ENCODE assay signal across 8 cellular contexts in the genomic region with DNA sequence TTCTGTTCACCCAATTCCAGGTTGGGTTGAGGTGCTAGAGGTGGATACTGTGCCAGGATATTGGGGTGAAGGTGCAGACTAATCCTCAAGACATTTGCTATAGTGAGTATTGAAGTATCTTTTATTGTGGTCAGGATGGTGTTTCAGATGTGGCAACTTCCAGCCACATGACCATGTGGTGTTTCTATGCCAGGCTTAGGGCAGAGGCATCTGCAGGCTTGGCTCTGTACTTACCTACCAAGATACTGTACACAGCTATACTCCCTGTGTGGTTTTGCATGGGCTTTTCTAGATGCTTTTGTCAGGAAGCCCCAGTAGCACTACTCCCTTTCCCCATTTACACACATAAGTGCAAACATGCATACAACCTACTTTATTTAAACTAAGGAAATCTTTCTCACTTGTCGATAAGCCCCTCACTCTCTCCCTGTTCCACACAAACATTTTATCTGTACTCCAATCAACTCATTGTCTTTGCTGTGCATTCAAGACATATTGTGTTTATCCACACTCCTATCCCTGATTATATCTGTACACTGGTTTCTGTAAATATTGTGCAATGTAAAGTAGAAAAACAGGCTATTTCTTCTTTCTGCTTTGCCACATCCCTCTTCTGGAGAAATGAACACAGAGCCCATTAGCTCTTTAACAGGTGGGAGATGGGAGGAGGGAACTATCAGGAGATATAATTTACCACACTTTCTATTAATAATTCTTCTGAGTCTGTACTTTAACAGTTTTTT. TPM values are rescaled to one million over a fixed set of nuclear protein-coding genes. Genes with fewer than 3 reads are reported as not detected.
DNase-seq lines count a peak whose midpoint lies in the region; ATAC-seq and TF ChIP-seq lines count a peak whose summit lies in the region.

No MANE protein-coding gene starts in this region.

- H3K27ac Mint-ChIP-seq in activated T-cell treated with anti-CD3 and anti-CD28 coated beads, Interleukin-2, amount 50 U/mL, for 24 hours = no peak overlapping the region
- peak overlapping the region; percentile 53 for H3K27ac Mint-ChIP-seq in T-helper 1 cell treated with Interleukin-12 subunit alpha and Interleukin-12 subunit beta and Interleukin-4 antibody, amounts not matched to agents 30 μg/mL and 1 μg/mL, for 36 hours
- H3K27ac Mint-ChIP-seq in immature natural killer cell (peak overlapping the region; percentile 30 to 91 (median 72)), glutamatergic neuron (ENCODE audit: unreplicated experiment) (no peak overlapping the region)

- H3K36me3 Mint-ChIP-seq in activated T-cell treated with anti-CD3 and anti-CD28 coated beads, Interleukin-2, amount 50 U/mL, for 24 hours (ENCODE audit: low read depth) = peaks cover 23% of the 10 kb centered on the region
- H3K36me3 Mint-ChIP-seq in T-helper 1 cell treated with Interleukin-12 subunit alpha and Interleukin-12 subunit beta and Interleukin-4 antibody, amounts not matched to agents 30 μg/mL and 1 μg/mL, for 36 hours (ENCODE audit: low read depth) = peaks cover 10% of the 10 kb centered on the region
- H3K36me3 Mint-ChIP-seq in immature natural killer cell (no peaks in the 10 kb centered on the region), glutamatergic neuron (ENCODE audit: unreplicated experiment) (no peaks in the 10 kb centered on the region)

- no peak for TF ChIP-seq CTCF in glutamatergic neuron (IDR thresholded peaks at IDR 0.05; ENCODE audit: partially characterized antibody, unreplicated experiment)

- DNase-seq in activated T-cell treated with anti-CD3 and anti-CD28 coated beads for 4 hours (peak; percentile 2), immature natural killer cell (peak; percentile 65 to 68 (median 68)), NCI-H2196 treated with DMSO at 0.1 percent for 48 hours (lab: John Stamatoyannopoulos, UW; ENCODE audit: unreplicated experiment) (no peak), glutamatergic neuron (no peak), NCI-H1092 (lab: John Stamatoyannopoulos, UW) (no peak)
- DNase-seq in activated T-cell treated with anti-CD3 and anti-CD28 coated beads, Interleukin-2, amount 50 U/mL, for 24 hours = no peak

- peaks cover 26% of the 10 kb centered on the region for H3K4me1 Mint-ChIP-seq in activated T-cell treated with anti-CD3 and anti-CD28 coated beads, Interleukin-2, amount 50 U/mL, for 24 hours (ENCODE audit: low read depth)
- peaks cover 27% of the 10 kb centered on the region for H3K4me1 Mint-ChIP-seq in T-helper 1 cell treated with Interleukin-12 subunit alpha and Interleukin-12 subunit beta and Interleukin-4 antibody, amounts not matched to agents 30 μg/mL and 1 μg/mL, for 36 hours (ENCODE audit: low read depth)
- H3K4me1 Mint-ChIP-seq in immature natural killer cell = peaks cover 29 to 42% of the 10 kb centered on the region in 2 donors
- no peaks in the 10 kb centered on the region for H3K4me1 Mint-ChIP-seq in glutamatergic neuron (ENCODE audit: low read depth, unreplicated experiment)

- no peaks in the 10 kb centered on the region for H3K9me3 Mint-ChIP-seq in activated T-cell treated with anti-CD3 and anti-CD28 coated beads, Interleukin-2, amount 50 U/mL, for 24 hours
- no peaks in the 10 kb centered on the region for H3K9me3 Mint-ChIP-seq in T-helper 1 cell treated with Interleukin-12 subunit alpha and Interleukin-12 subunit beta and Interleukin-4 antibody, amounts not matched to agents 30 μg/mL and 1 μg/mL, for 36 hours
- no peaks in the 10 kb centered on the region for H3K9me3 Mint-ChIP-seq in immature natural killer cell
- no peaks in the 10 kb centered on the region for H3K9me3 Mint-ChIP-seq in glutamatergic neuron (ENCODE audit: unreplicated experiment)

- peak; percentile 77 for ATAC-seq in HG03135 (IDR thresholded peaks at IDR 0.05; ENCODE audit: unreplicated experiment)

- H3K4me3 Mint-ChIP-seq in activated T-cell treated with anti-CD3 and anti-CD28 coated beads, Interleukin-2, amount 50 U/mL, for 24 hours = no peak overlapping the region
- peak overlapping the region; percentile 0 for H3K4me3 Mint-ChIP-seq in T-helper 1 cell treated with Interleukin-12 subunit alpha and Interleukin-12 subunit beta and Interleukin-4 antibody, amounts not matched to agents 30 μg/mL and 1 μg/mL, for 36 hours
- H3K4me3 Mint-ChIP-seq in immature natural killer cell = peak overlapping the region; percentile 54 to 66 (median 57)
- H3K4me3 Mint-ChIP-seq in glutamatergic neuron (ENCODE audit: unreplicated experiment) = no peak overlapping the region

- no peaks in the 10 kb centered on the region for H3K27me3 Mint-ChIP-seq in activated T-cell treated with anti-CD3 and anti-CD28 coated beads, Interleukin-2, amount 50 U/mL, for 24 hours
- no peaks in the 10 kb centered on the region for H3K27me3 Mint-ChIP-seq in T-helper 1 cell treated with Interleukin-12 subunit alpha and Interleukin-12 subunit beta and Interleukin-4 antibody, amounts not matched to agents 30 μg/mL and 1 μg/mL, for 36 hours (ENCODE audit: low read depth)
- H3K27me3 Mint-ChIP-seq in immature natural killer cell (ENCODE audit: low read depth in 3 of 3) (peaks cover 0 to 11% (median 0%) of the 10 kb centered on the region in 3 donors), glutamatergic neuron (ENCODE audit: unreplicated experiment) (no peaks in the 10 kb centered on the region)

RNA-seq across cellular contexts. Expression of gene ARL6IP6, which starts 12.3 kb away (rescaled TPM):
- polyA plus RNA-seq in immature natural killer cell = 10 to 100 TPM; 22.3 to 43.5 (median 23.5) TPM
- 26.4 TPM for total RNA-seq in glutamatergic neuron (ENCODE audit: unreplicated experiment)

RNA-seq across cellular contexts. Expression of gene PRPF40A, which starts 13.5 kb away (rescaled TPM):
- 100 to 1,000 TPM in 1 of 3 donors, 10 to 100 TPM in 2; 76.1 to 132 (median 85.7) TPM for polyA plus RNA-seq in immature natural killer cell
- 144 TPM for total RNA-seq in glutamatergic neuron (ENCODE audit: unreplicated experiment)

Comparison
In these comparisons a context has a peak if more than half of its experiments do, and no peak if none do; other contexts are left out.
1. DNase-seq: peak in activated T-cell treated with anti-CD3 and anti-CD28 coated beads for 4 hours (single experiment) and immature natural killer cell (3 of 3); none in activated T-cell treated with anti-CD3 and anti-CD28 coated beads, Interleukin-2, amount 50 U/mL, for 24 hours (single experiment), NCI-H2196 treated with DMSO at 0.1 percent for 48 hours (single experiment), glutamatergic neuron (single experiment) and NCI-H1092 (single experiment).
2. H3K27ac Mint-ChIP-seq: peak in T-helper 1 cell treated with Interleukin-12 subunit alpha and Interleukin-12 subunit beta and Interleukin-4 antibody, amounts not matched to agents 30 μg/mL and 1 μg/mL, for 36 hours (single experiment) and immature natural killer cell (6 of 6); none in activated T-cell treated with anti-CD3 and anti-CD28 coated beads, Interleukin-2, amount 50 U/mL, for 24 hours (single experiment) and glutamatergic neuron (single experiment).
3. H3K4me3 Mint-ChIP-seq: peak in T-helper 1 cell treated with Interleukin-12 subunit alpha and Interleukin-12 subunit beta and Interleukin-4 antibody, amounts not matched to agents 30 μg/mL and 1 μg/mL, for 36 hours (single experiment) and immature natural killer cell (5 of 5); none in activated T-cell treated with anti-CD3 and anti-CD28 coated beads, Interleukin-2, amount 50 U/mL, for 24 hours (single experiment) and glutamatergic neuron (single experiment).